Comparison of ENCODE assay signal across 24 cellular contexts in genomic region chr6:85591207-85591606, GRCh38. TPM values are rescaled to one million over a fixed set of nuclear protein-coding genes. Genes with fewer than 3 reads are reported as not detected.
A peak's percentile ranks its signal among the peaks of the same experiment; 100 is the strongest.
DNase-seq lines count a peak whose midpoint lies in the region; ATAC-seq and TF ChIP-seq lines count a peak whose summit lies in the region.
"Had no signal": no experiment of that assay in that cellular context is flagged by ENCODE, and none has a peak within 500 bp of the region (broad histone marks: within the 10 kb centered on the region; RNA-seq: fewer than 3 reads in every experiment).

No MANE protein-coding gene starts in this region.

- H3K27ac ChIP-seq in mammary epithelial cell (ENCODE audit: insufficient read depth, low read depth, low read length) (no peak overlapping the region), Panc1 (ENCODE audit: low read length) (peak overlapping the region; percentile 13; the same call in 1 of the 2 replicates)
- H3K27ac ChIP-seq: right atrium auricular region, thoracic aorta had no signal

- BruUV-seq in MCF 10A (replicated peaks; lab: Mats Ljungman, UMichigan): no TSS peak
- no TSS peak for BruUV-seq in mammary epithelial cell (replicated peaks; lab: Mats Ljungman, UMichigan)
- no TSS peak for BruUV-seq in Panc1 (replicated peaks; lab: Mats Ljungman, UMichigan)

- H3K4me2 ChIP-seq in mammary epithelial cell (ENCODE audit: insufficient read depth, low read depth, low read length) (no peak overlapping the region), skeletal muscle satellite cell (ENCODE audit: low read length) (peak overlapping the region; percentile 13)

- H3K4me1 Mint-ChIP-seq in MCF 10A (ENCODE audit: insufficient read depth, unreplicated experiment): peaks cover 19% of the 10 kb centered on the region
- peaks cover 56% of the 10 kb centered on the region for H3K4me1 Mint-ChIP-seq in central memory CD8-positive, alpha-beta T cell

- H2AFZ ChIP-seq in mammary epithelial cell (ENCODE audit: low read depth, low read length): no peak overlapping the region

- H3K4me1 ChIP-seq in mammary epithelial cell (ENCODE audit: insufficient read depth, low read length) (peaks cover 4% of the 10 kb centered on the region), Panc1 (ENCODE audit: control insufficient read depth, insufficient read depth, low read length) (peaks cover 27% of the 10 kb centered on the region; the same call in 1 of the 2 replicates), skeletal muscle satellite cell (ENCODE audit: control insufficient read depth, insufficient read depth, low read length) (peaks cover 21% of the 10 kb centered on the region)

- no peaks in the 10 kb centered on the region for H4K20me1 ChIP-seq in mammary epithelial cell (ENCODE audit: insufficient read depth, low read length)

- peak overlapping the region; percentile 91 for H3K4me3 Mint-ChIP-seq in MCF 10A (ENCODE audit: unreplicated experiment)
- peak overlapping the region; percentile 20 for H3K4me3 Mint-ChIP-seq in central memory CD8-positive, alpha-beta T cell

- no peak overlapping the region for H3K27ac Mint-ChIP-seq in MCF 10A (ENCODE audit: low read depth, unreplicated experiment)
- no peak overlapping the region for H3K27ac Mint-ChIP-seq in central memory CD8-positive, alpha-beta T cell (ENCODE audit: low read depth)
- H3K27ac Mint-ChIP-seq: activated T-helper 2 cell treated with anti-CD3 and anti-CD28 coated beads, Interferon-gamma antibody, Interleukin-2, Interleukin-4, amounts not matched to agents 10 μg/mL and 5 μg/mL and 100 μg/mL, durations not matched to agents 14 hours and 24 hours and 36 hours; stimulated activated effector memory CD8-positive, alpha-beta T cell treated with anti-CD3 and anti-CD28 coated beads, Interleukin-12 subunit alpha, Interleukin-12 subunit beta, amount 100 ng/mL, for 72 hours; T-helper 1 cell treated with Interleukin-12 subunit alpha and Interleukin-12 subunit beta and Interleukin-4 antibody, amounts not matched to agents 30 μg/mL and 1 μg/mL, for 36 hours had no signal

- in situ Hi-C loops in mammary epithelial cell (cut with MboI; ENCODE audit: low sequenced_read_pairs in 2 of 2) (no loop called here), Panc1 (cut with HindIII; ENCODE audit: low pct_unique_long_range_greater_than_20kb, low sequenced_read_pairs) (no loop called here)

- H3K9me3 Mint-ChIP-seq in MCF 10A (ENCODE audit: unreplicated experiment): no peaks in the 10 kb centered on the region
- H3K9me3 Mint-ChIP-seq in central memory CD8-positive, alpha-beta T cell: no peaks in the 10 kb centered on the region
- H3K9me3 Mint-ChIP-seq: effector memory CD8-positive, alpha-beta T cell; stimulated activated effector memory CD8-positive, alpha-beta T cell treated with anti-CD3 and anti-CD28 coated beads, Interleukin-12 subunit alpha, Interleukin-12 subunit beta, amount 100 ng/mL, for 72 hours had no signal

- POLR2A ChIA-PET in MCF 10A (lab: Yijun Ruan, JAX) (interaction anchor here (1.0 to 7.6 kb wide), 5 partner anchors 15 to 87 kb away, joined by 3 to 111 read pairs (median 4); no protein-coding TSS in a partner anchor), Panc1 (lab: Charles Lee) (no interaction called here)

- no peaks in the 10 kb centered on the region for H3K9me3 ChIP-seq in mammary epithelial cell (replicated peaks; ENCODE audit: insufficient read depth, low read length)
- H3K9me3 ChIP-seq in Panc1 (ENCODE audit: control insufficient read depth, insufficient read depth, low read depth, low read length): 0 out of 2 replicates have a peak, but pooled peaks cover 2% of the 10 kb centered on the region
- H3K9me3 ChIP-seq in skeletal muscle satellite cell (replicated peaks; ENCODE audit: low read length): no peaks in the 10 kb centered on the region
- H3K9me3 ChIP-seq: right atrium auricular region, thoracic aorta had no signal

- peaks cover 63% of the 10 kb centered on the region for H3K79me2 ChIP-seq in mammary epithelial cell (ENCODE audit: insufficient read depth, low read length)

- H3K36me3 ChIP-seq in mammary epithelial cell (ENCODE audit: insufficient read depth, low read length) (no peaks in the 10 kb centered on the region), Panc1 (ENCODE audit: control insufficient read depth, insufficient read depth, low read length) (no peaks in the 10 kb centered on the region; the same call in 1 of the 2 replicates), skeletal muscle satellite cell (ENCODE audit: insufficient read depth, low read length) (no peaks in the 10 kb centered on the region)
- H3K36me3 ChIP-seq: right atrium auricular region, thoracic aorta had no signal

- H3K4me3 ChIP-seq in mammary epithelial cell (replicated peaks in 1 of 3; ENCODE audit: insufficient read depth in 1 of 3, low read depth in 2 of 3, low read length in 3 of 3) (no peak overlapping the region), Panc1 (ENCODE audit: low read depth in 2 of 2, low read length in 2 of 2) (peak overlapping the region in 1 of 2 experiments; percentile 97; a peak in 1 of 4 replicates), skeletal muscle satellite cell (ENCODE audit: low read length) (no peak overlapping the region)
- H3K4me3 ChIP-seq: right atrium auricular region had no signal

- peaks cover 4% of the 10 kb centered on the region for H3K36me3 Mint-ChIP-seq in MCF 10A (ENCODE audit: insufficient read depth, unreplicated experiment)
- peaks cover 20% of the 10 kb centered on the region for H3K36me3 Mint-ChIP-seq in central memory CD8-positive, alpha-beta T cell (ENCODE audit: insufficient read depth)

- WGBS in mammary epithelial cell (ENCODE audit: low coverage, missing lambda C conversion rate): 100% methylated on average over 1 of the region's 1 CpG

- CTCF ChIA-PET in MCF 10A (lab: Yijun Ruan, JAX): no interaction called here
- CTCF ChIA-PET in mammary epithelial cell (lab: Charles Lee; ENCODE audit: low non-redundant PET): no interaction called here
- CTCF ChIA-PET in Panc1 (lab: Charles Lee): no interaction called here

- ATAC-seq in Panc1: no peak
- ATAC-seq in central memory CD8-positive, alpha-beta T cell (replicated peaks; ENCODE audit: extremely low read depth, poor library complexity, severe bottlenecking): no peak
- no peak for ATAC-seq in esophagus mucosa
- ATAC-seq: effector memory CD8-positive, alpha-beta T cell; left lobe of liver; Right ventricle myocardium inferior; stimulated activated effector memory CD8-positive, alpha-beta T cell treated with anti-CD3 and anti-CD28 coated beads, Interleukin-12 subunit alpha, Interleukin-12 subunit beta, amount 100 ng/mL, for 72 hours had no signal

- DNase-seq in MCF 10A (ENCODE audit: unreplicated experiment) (no peak), mammary epithelial cell (no peak), Panc1 (ENCODE audit: low read depth, low spot score) (no peak), NCI-H2171 treated with DMSO at 0.1 percent for 48 hours (lab: John Stamatoyannopoulos, UW) (no peak), DMS 273 (lab: John Stamatoyannopoulos, UW; ENCODE audit: unreplicated experiment) (no peak)
- DNase-seq in central memory CD8-positive, alpha-beta T cell (ENCODE audit: low spot score in 2 of 2): no peak
- DNase-seq: activated CD4-positive, alpha-beta T cell treated with anti-CD3 and anti-CD28 coated beads, Interleukin-2, amount 50 U/mL, for 48 hours; DND-41; effector memory CD8-positive, alpha-beta T cell; KG1; NCI-H1048; NCI-H2029 treated with DMSO at 0.1 percent for 48 hours; NCI-H510A; occipital lobe; stimulated activated CD4-positive, alpha-beta T cell treated with anti-CD3 and anti-CD28 coated beads, Interleukin-15, amount 100 ng/mL, for 24 hours had no signal

- H3K9ac ChIP-seq in mammary epithelial cell (ENCODE audit: insufficient read depth, low read length) (no peak overlapping the region), skeletal muscle satellite cell (ENCODE audit: low read depth, low read length) (no peak overlapping the region)

- intact Hi-C loops in MCF 10A (cut with micrococcal nuclease) (loop anchor here (5.0 kb wide), 3 partner anchors 51 to 189 kb away; partner anchors contain the start of gene SYNCRIP), mammary epithelial cell (cut with micrococcal nuclease) (loop anchor here (5.0 kb wide), 2 partner anchors 86 to 189 kb away; no protein-coding TSS in a partner anchor), Panc1 (cut with micrococcal nuclease; ENCODE audit: unreplicated experiment) (no loop called here)

- H3K27me3 Mint-ChIP-seq in MCF 10A (ENCODE audit: insufficient read depth, unreplicated experiment): no peaks in the 10 kb centered on the region
- no peaks in the 10 kb centered on the region for H3K27me3 Mint-ChIP-seq in central memory CD8-positive, alpha-beta T cell
- H3K27me3 Mint-ChIP-seq: effector memory CD8-positive, alpha-beta T cell had no signal

- dilution Hi-C loops in mammary epithelial cell (cut with HindIII; ENCODE audit: low sequenced_read_pairs): no loop called here

- TF ChIP-seq CTCF in MCF 10A (IDR thresholded peaks at IDR 0.05; ENCODE audit: unreplicated experiment): no peak
- no peak for TF ChIP-seq CTCF in mammary epithelial cell (conservative IDR thresholded peaks at IDR 0.05 in 1 of 2, IDR thresholded peaks at IDR 0.05 in 1 of 2; ENCODE audit: extremely low read depth in 1 of 2, insufficient read depth in 1 of 2, low read depth in 1 of 2, low read length in 2 of 2)
- TF ChIP-seq CTCF in Panc1 (IDR thresholded peaks at IDR 0.05): no peak

- H3K27me3 ChIP-seq in mammary epithelial cell (ENCODE audit: insufficient read depth, low read length) (no peaks in the 10 kb centered on the region), Panc1 (ENCODE audit: control insufficient read depth, insufficient read depth, low read length) (no peaks in the 10 kb centered on the region), skeletal muscle satellite cell (ENCODE audit: control insufficient read depth, insufficient read depth, low read length) (no peaks in the 10 kb centered on the region)
- H3K27me3 ChIP-seq: right atrium auricular region had no signal

RNA-seq across cellular contexts. Expression of gene SNX14, which starts 2.5 kb away (rescaled TPM):
- 71.3 and 71.6 TPM in 2 replicates for total RNA-seq in MCF 10A (2022)
- 10 to 100 TPM; 76.8 to 87.6 TPM for total RNA-seq in mammary epithelial cell
- polyA plus RNA-seq in mammary epithelial cell: 53.4 TPM
- 57.1 TPM for polyA minus RNA-seq in mammary epithelial cell
- total RNA-seq in Panc1 (2021; ENCODE audit: unreplicated experiment): 119 TPM
- polyA plus RNA-seq in Panc1 (2012; ENCODE audit: insufficient read length): 94.1 TPM
- total RNA-seq in skeletal muscle satellite cell (2012; rRNA removed): 71.0 and 91.8 TPM in 2 replicates
- 35.2 TPM for total RNA-seq in esophagus mucosa

RNA-seq across cellular contexts. Expression of gene SYNCRIP, which starts 51.5 kb away (rescaled TPM):
- 126 and 161 TPM in 2 replicates for total RNA-seq in MCF 10A (2022)
- total RNA-seq in mammary epithelial cell: 100 to 1,000 TPM in 1 of 2 donors, 10 to 100 TPM in 1; 47.8 to 132 TPM
- polyA plus RNA-seq in mammary epithelial cell: 16.5 TPM
- polyA minus RNA-seq in mammary epithelial cell: 64.8 TPM
- 141 TPM for total RNA-seq in Panc1 (2021; ENCODE audit: unreplicated experiment)
- polyA plus RNA-seq in Panc1 (2012; ENCODE audit: insufficient read length): 86.3 TPM
- total RNA-seq in skeletal muscle satellite cell (2012; rRNA removed): 68.8 and 76.6 TPM in 2 replicates
- 90.9 TPM for total RNA-seq in esophagus mucosa
